31 cellular contexts compared by ENCODE assay signal in genomic region chr6:107032051-107032450, GRCh38. TPM values are rescaled to one million over a fixed set of nuclear protein-coding genes. Genes with fewer than 3 reads are reported as not detected.
DNase-seq lines count a peak whose midpoint lies in the region; ATAC-seq, FAIRE-seq and TF ChIP-seq lines count a peak whose summit lies in the region.
"Had no signal": no experiment of that assay in that cellular context is flagged by ENCODE, and none has a peak within 500 bp of the region (broad histone marks: within the 10 kb centered on the region; RNA-seq: fewer than 3 reads in every experiment).

No MANE protein-coding gene starts in this region.

- H3K9me3 Mint-ChIP-seq in activated naive CD8-positive, alpha-beta T cell (ENCODE audit: low read depth): no peaks in the 10 kb centered on the region
- H3K9me3 Mint-ChIP-seq in activated naive CD8-positive, alpha-beta T cell treated with anti-CD3 and anti-CD28 coated beads, Interleukin-2, amount 50 U/mL, for 24 hours: no peaks in the 10 kb centered on the region
- H3K9me3 Mint-ChIP-seq in HFFc6: no peaks in the 10 kb centered on the region
- H3K9me3 Mint-ChIP-seq: central memory CD8-positive, alpha-beta T cell; natural killer cell treated with Interleukin-12 subunit alpha and Interleukin-12 subunit beta and Interleukin-15 and Interleukin-18, amount 100 ng/mL, for 72 hours; type B pancreatic cell had no signal

- peak overlapping the region; percentile 75 for H3K27ac Mint-ChIP-seq in activated naive CD8-positive, alpha-beta T cell
- H3K27ac Mint-ChIP-seq in activated naive CD8-positive, alpha-beta T cell treated with anti-CD3 and anti-CD28 coated beads, Interleukin-2, amount 50 U/mL, for 24 hours: no peak overlapping the region
- peak overlapping the region; percentile 62 for H3K27ac Mint-ChIP-seq in HFFc6
- H3K27ac Mint-ChIP-seq: endodermal cell, type B pancreatic cell had no signal

- no peak for ATAC-seq in activated naive CD8-positive, alpha-beta T cell treated with anti-CD3 and anti-CD28 coated beads, Interleukin-2, amount 50 U/mL, for 24 hours
- no peak for ATAC-seq in HG03439 (IDR thresholded peaks at IDR 0.05; ENCODE audit: unreplicated experiment)
- ATAC-seq: gastroesophageal sphincter; lower lobe of right lung; mucosa of descending colon; natural killer cell treated with Interleukin-12 subunit alpha and Interleukin-12 subunit beta and Interleukin-15 and Interleukin-18, amount 100 ng/mL, for 72 hours had no signal

- H3K27me3 ChIP-seq in bronchial epithelial cell (ENCODE audit: control insufficient read depth, insufficient read depth, low read length) (no peaks in the 10 kb centered on the region), osteoblast (ENCODE audit: insufficient read depth, low read length) (no peaks in the 10 kb centered on the region)
- H3K27me3 ChIP-seq: BLaER1 treated with 17β-estradiol and CSF1 and Interleukin-3, amounts not matched to agents 10 nM and 100 nM; esophagus squamous epithelium; gastroesophageal sphincter; hepatocyte had no signal

- peaks cover 33% of the 10 kb centered on the region for H3K4me1 Mint-ChIP-seq in activated naive CD8-positive, alpha-beta T cell (ENCODE audit: low read depth)
- peaks cover 36% of the 10 kb centered on the region for H3K4me1 Mint-ChIP-seq in activated naive CD8-positive, alpha-beta T cell treated with anti-CD3 and anti-CD28 coated beads, Interleukin-2, amount 50 U/mL, for 24 hours
- H3K4me1 Mint-ChIP-seq in HFFc6 (ENCODE audit: low read depth): peaks cover 40% of the 10 kb centered on the region

- peaks cover 7% of the 10 kb centered on the region for H3K36me3 Mint-ChIP-seq in activated naive CD8-positive, alpha-beta T cell
- peaks cover 15% of the 10 kb centered on the region for H3K36me3 Mint-ChIP-seq in activated naive CD8-positive, alpha-beta T cell treated with anti-CD3 and anti-CD28 coated beads, Interleukin-2, amount 50 U/mL, for 24 hours (ENCODE audit: low read depth)
- peaks cover 18% of the 10 kb centered on the region for H3K36me3 Mint-ChIP-seq in HFFc6 (ENCODE audit: low read depth)
- H3K36me3 Mint-ChIP-seq: natural killer cell treated with Interleukin-12 subunit alpha and Interleukin-12 subunit beta and Interleukin-15 and Interleukin-18, amount 100 ng/mL, for 72 hours had no signal

- no peaks in the 10 kb centered on the region for H3K27me3 Mint-ChIP-seq in activated naive CD8-positive, alpha-beta T cell
- H3K27me3 Mint-ChIP-seq in activated naive CD8-positive, alpha-beta T cell treated with anti-CD3 and anti-CD28 coated beads, Interleukin-2, amount 50 U/mL, for 24 hours: no peaks in the 10 kb centered on the region
- peaks cover 2% of the 10 kb centered on the region; the same call in 1 of the 2 replicates for H3K27me3 Mint-ChIP-seq in HFFc6 (ENCODE audit: insufficient read depth)
- H3K27me3 Mint-ChIP-seq: central memory CD8-positive, alpha-beta T cell; natural killer cell treated with Interleukin-12 subunit alpha and Interleukin-12 subunit beta and Interleukin-15 and Interleukin-18, amount 100 ng/mL, for 72 hours; type B pancreatic cell had no signal

- peak overlapping the region; percentile 36 for H3K4me2 ChIP-seq in osteoblast (ENCODE audit: insufficient read depth, low read length)
- H3K4me2 ChIP-seq: hepatocyte had no signal

- peak overlapping the region; percentile 27 for H3K27ac ChIP-seq in osteoblast (ENCODE audit: low read depth, low read length)
- H3K27ac ChIP-seq: BLaER1 treated with 17β-estradiol and CSF1 and Interleukin-3, amounts not matched to agents 10 nM and 100 nM; esophagus squamous epithelium; gastroesophageal sphincter; hepatocyte; lower lobe of right lung; VCaP had no signal

- H3K4me3 Mint-ChIP-seq in activated naive CD8-positive, alpha-beta T cell: no peak overlapping the region
- H3K4me3 Mint-ChIP-seq in activated naive CD8-positive, alpha-beta T cell treated with anti-CD3 and anti-CD28 coated beads, Interleukin-2, amount 50 U/mL, for 24 hours: no peak overlapping the region
- H3K4me3 Mint-ChIP-seq in HFFc6: peak overlapping the region; percentile 0; the same call in 1 of the 2 replicates
- H3K4me3 Mint-ChIP-seq: central memory CD8-positive, alpha-beta T cell; endodermal cell; natural killer cell treated with Interleukin-12 subunit alpha and Interleukin-12 subunit beta and Interleukin-15 and Interleukin-18, amount 100 ng/mL, for 72 hours; type B pancreatic cell had no signal

- no peak for DNase-seq in activated naive CD8-positive, alpha-beta T cell treated with anti-CD3 and anti-CD28 coated beads, Interleukin-2, amount 50 U/mL, for 24 hours
- DNase-seq in HFFc6: no peak
- peak; percentile 71 for DNase-seq in bronchial epithelial cell (ENCODE audit: low read depth)
- DNase-seq in osteoblast (ENCODE audit: insufficient read length, low spot score, missing footprints): peak; percentile 89
- DNase-seq in mesenteric fat pad (ENCODE audit: low spot score): no peak
- DNase-seq in AG08395 (ENCODE audit: low spot score): no peak
- DNase-seq: activated CD4-positive, alpha-beta T cell treated with anti-CD3 and anti-CD28 coated beads, Interleukin-2, amount 50 U/mL, for 1 hour; activated CD8-positive, alpha-beta memory T cell treated with anti-CD3 and anti-CD28 coated beads, Interleukin-2, amount 50 U/mL, for 48 hours; activated effector memory CD4-positive, alpha-beta T cell treated with anti-CD3 and anti-CD28 coated beads, Interleukin-2, amount 50 U/mL, for 16 hours; endodermal cell; esophagus squamous epithelium; HCEC 1CT; lower lobe of right lung; mucosa of descending colon; NCI-H146; NCI-H82; SHP77 treated with DMSO at 0.1 percent for 48 hours; stimulated activated CD4-positive, alpha-beta T cell treated with anti-CD3 and anti-CD28 coated beads, Interleukin-15, amount 100 ng/mL, for 24 hours; stimulated activated CD4-positive, alpha-beta T cell treated with anti-CD3 and anti-CD28 coated beads, Interleukin-4, amount 100 ng/mL, for 4 hours; substantia nigra had no signal

- H3K79me2 ChIP-seq in osteoblast (ENCODE audit: insufficient read depth, low read length): peaks cover 66% of the 10 kb centered on the region

- H3K36me3 ChIP-seq in bronchial epithelial cell (ENCODE audit: control insufficient read depth, insufficient read depth, low read length): peaks cover 2% of the 10 kb centered on the region
- peaks cover 5% of the 10 kb centered on the region for H3K36me3 ChIP-seq in osteoblast (ENCODE audit: insufficient read depth, low read length)

- H3K4me1 ChIP-seq in osteoblast (ENCODE audit: insufficient read depth, low read length): peaks cover 24% of the 10 kb centered on the region

- TF ChIP-seq CTCF in HFFc6 (IDR thresholded peaks at IDR 0.05): no peak
- no peak for TF ChIP-seq CTCF in bronchial epithelial cell (IDR thresholded peaks at IDR 0.05; ENCODE audit: insufficient read depth, low read length, severe bottlenecking)
- TF ChIP-seq CTCF in osteoblast (IDR thresholded peaks at IDR 0.05; ENCODE audit: extremely low read depth, low read depth, low read length): no peak

- peaks cover 24% of the 10 kb centered on the region for H4K20me1 ChIP-seq in osteoblast (ENCODE audit: insufficient read depth, low read length)

- FAIRE-seq in bronchial epithelial cell (lab: Jason Lieb, UNC): no peak
- FAIRE-seq: GM12892, RCC 7860 had no signal

- no peak overlapping the region for H2AFZ ChIP-seq in osteoblast (ENCODE audit: low read length)
- H2AFZ ChIP-seq: hepatocyte had no signal

- H3K9me3 ChIP-seq in osteoblast (ENCODE audit: low read depth, low read length): no peaks in the 10 kb centered on the region
- H3K9me3 ChIP-seq: esophagus squamous epithelium, gastroesophageal sphincter, lower lobe of right lung, mucosa of descending colon had no signal

- no peak overlapping the region for H3K4me3 ChIP-seq in bronchial epithelial cell (ENCODE audit: low read depth, low read length)
- H3K4me3 ChIP-seq in osteoblast (ENCODE audit: insufficient read depth, low read length): no peak overlapping the region
- H3K4me3 ChIP-seq: BLaER1 treated with 17β-estradiol and CSF1 and Interleukin-3, amounts not matched to agents 10 nM and 100 nM; esophagus squamous epithelium; gastroesophageal sphincter; hepatocyte; lower lobe of right lung; mucosa of descending colon had no signal

RNA-seq across cellular contexts. Expression of gene MTRES1, which starts 4.1 kb away (rescaled TPM):
- 10 to 100 TPM; 17.0 to 22.7 (median 18.2) TPM for total RNA-seq in HFFc6 (2021; fragmentation: NEBNext Ultra II Directional; extraction: Animal tissue kit (Norgen Biotek cat#: 25700))
- 11.3 and 13.3 TPM in 2 replicates for total RNA-seq in bronchial epithelial cell
- 12.3 and 14.1 TPM in 2 replicates for total RNA-seq in osteoblast
- 16.1 TPM for total RNA-seq in mesenteric fat pad

RNA-seq across cellular contexts. Expression of gene CD24, which starts 57.5 kb away (rescaled TPM):
- under 1 TPM in 2 of 6 experiments, not detected in 4; 0.11 to 0.19 TPM for total RNA-seq in HFFc6 (2021; fragmentation: NEBNext Ultra II Directional; extraction: Animal tissue kit (Norgen Biotek cat#: 25700))
- total RNA-seq in bronchial epithelial cell: 911 and 1,344 TPM in 2 replicates
- total RNA-seq in osteoblast: 3.3 and 4.1 TPM in 2 replicates
- 2.1 TPM for total RNA-seq in mesenteric fat pad

Comparison
In these comparisons a context has a peak if more than half of its experiments do, and no peak if none do; other contexts are left out.
1. DNase-seq: peak in bronchial epithelial cell (single experiment) and osteoblast (single experiment); none in activated naive CD8-positive, alpha-beta T cell treated with anti-CD3 and anti-CD28 coated beads, Interleukin-2, amount 50 U/mL, for 24 hours (single experiment), HFFc6 (single experiment), mesenteric fat pad (single experiment) and AG08395 (single experiment).
2. RNA of gene CD24, which starts 57.5 kb away (total RNA-seq): 911 to 1,344 TPM in bronchial epithelial cell; 3.3 to 4.1 TPM in osteoblast, 2.1 TPM in mesenteric fat pad (single experiment) and 0.11 to 0.19 TPM in HFFc6; every median in the first group is over 100 times any median in the second.